Comparison of ENCODE assay signal across 21 cellular contexts in the genomic region with DNA sequence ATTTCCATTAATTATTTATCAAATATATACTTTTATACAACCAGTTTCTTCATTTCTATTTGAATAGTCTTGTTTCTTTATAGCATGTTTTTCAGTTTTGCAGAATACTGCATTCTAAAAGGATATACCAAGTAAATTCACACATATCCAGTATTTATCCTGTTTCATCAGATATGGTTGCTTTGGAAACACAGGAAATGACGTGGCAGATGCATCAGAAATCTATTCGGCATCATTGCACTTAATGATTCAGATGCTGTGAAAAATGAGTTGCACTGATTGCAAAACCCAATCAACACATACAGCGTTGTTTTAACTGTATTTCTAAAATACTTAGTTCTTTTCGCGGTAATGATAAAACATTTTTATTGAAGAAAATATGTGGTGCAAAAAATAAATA.
"Had no signal": no experiment of that assay in that cellular context is flagged by ENCODE, and none has a peak within 500 bp of the region (broad histone marks: within the 10 kb centered on the region; RNA-seq: fewer than 3 reads in every experiment).

No MANE protein-coding gene starts in this region.

- DNase-seq: activated B cell treated with CpG ODN at 0.5 μM for 24 hours; activated CD4-positive, alpha-beta memory T cell treated with anti-CD3 and anti-CD28 coated beads for 36 hours; activated CD4-positive, alpha-beta T cell treated with anti-CD3 and anti-CD28 coated beads, Interleukin-2, amount 10 ng/mL, durations not matched to agents 7 days and 5 days; activated CD8-positive, alpha-beta memory T cell treated with anti-CD3 and anti-CD28 coated beads for 24 hours; activated effector memory CD4-positive, alpha-beta T cell treated with anti-CD3 and anti-CD28 coated beads, Interleukin-2, amount 50 U/mL, for 16 hours; activated naive CD4-positive, alpha-beta T cell treated with Interleukin-2 at 50 U/mL for 16 hours; activated T-cell treated with anti-CD3 and anti-CD28 coated beads, Interleukin-2, amount 50 U/mL, for 4 hours; amygdala; cerebellar nuclear complex; MM.1S; NCI-H1105 treated with DMSO at 0.1 percent for 48 hours; NCI-H1436 treated with DMSO at 0.1 percent for 48 hours; NCI-H187; NCI-H2081; NCI-H524; Peyer's patch; SHP77 treated with DMSO at 0.1 percent for 48 hours; T-helper 17 cell; T-helper 9 cell had no signal

- ATAC-seq: activated T-cell treated with anti-CD3 and anti-CD28 coated beads, Interleukin-2, amount 50 U/mL, for 4 hours; T-helper 17 cell had no signal

- FAIRE-seq: astrocyte, colon had no signal
